Comparison of ENCODE assay signal across 22 cellular contexts in the genomic region with DNA sequence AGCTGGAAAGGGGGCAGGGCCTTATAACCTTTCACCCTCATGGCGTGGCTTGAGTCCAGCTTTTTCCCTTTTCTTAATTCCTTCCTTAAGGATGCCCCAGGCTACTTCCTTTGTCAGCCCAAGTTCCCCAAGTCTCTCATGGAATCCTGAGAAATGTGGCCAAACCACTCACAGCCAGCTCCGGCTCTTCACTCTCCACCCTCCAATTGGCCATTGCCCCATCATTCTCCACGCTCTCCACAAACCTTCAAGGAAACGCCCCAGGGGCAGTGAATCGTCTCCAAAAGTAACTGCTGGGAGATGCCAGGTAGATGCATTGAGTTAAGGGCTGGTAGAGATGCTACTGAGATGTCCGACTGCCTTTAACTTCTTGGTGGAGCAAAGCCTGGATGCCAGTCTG.
"Had no signal": no experiment of that assay in that cellular context is flagged by ENCODE, and none has a peak within 500 bp of the region (broad histone marks: within the 10 kb centered on the region; RNA-seq: fewer than 3 reads in every experiment).

No MANE protein-coding gene starts in this region.

- H3K27ac Mint-ChIP-seq: activated CD8-positive, alpha-beta T cell treated with anti-CD3 and anti-CD28 coated beads, Interleukin-2, amount 10 ng/mL, durations not matched to agents 7 days and 5 days; activated naive CD4-positive, alpha-beta T cell treated with anti-CD3 and anti-CD28 coated beads, Interleukin-2, amount 50 U/mL, for 72 hours; activated T-helper 1 cell treated with anti-CD3 and anti-CD28 coated beads, Interleukin-12 subunit alpha, Interleukin-12 subunit beta, Interleukin-2, Interleukin-4 antibody, amounts not matched to agents 30 ng/mL and 10 ng/mL and 1 ng/mL, durations not matched to agents 14 hours and 24 hours and 36 hours; naive thymus-derived CD4-positive, alpha-beta T cell; stimulated activated memory B cell treated with anti-CD40 and anti-IgM and Interleukin-4, amounts not matched to agents 10 μg/mL and 1 μg/mL and 100 μg/mL, for 72 hours; type B pancreatic cell had no signal

- H3K4me3 Mint-ChIP-seq: activated CD8-positive, alpha-beta T cell treated with anti-CD3 and anti-CD28 coated beads, Interleukin-2, amount 10 ng/mL, durations not matched to agents 7 days and 5 days; activated T-helper 1 cell treated with anti-CD3 and anti-CD28 coated beads, Interleukin-12 subunit alpha, Interleukin-12 subunit beta, Interleukin-2, Interleukin-4 antibody, amounts not matched to agents 30 ng/mL and 10 ng/mL and 1 ng/mL, durations not matched to agents 14 hours and 24 hours and 36 hours; central memory CD8-positive, alpha-beta T cell; naive thymus-derived CD4-positive, alpha-beta T cell; neural crest cell; stimulated activated memory B cell treated with anti-CD40 and anti-IgM and Interleukin-4, amounts not matched to agents 10 μg/mL and 1 μg/mL and 100 μg/mL, for 72 hours; type B pancreatic cell had no signal

- H3K27ac ChIP-seq: brain microvascular endothelial cell, coronary artery, epithelial cell of prostate, left lung, stomach had no signal

- H3K4me1 Mint-ChIP-seq: central memory CD8-positive, alpha-beta T cell; naive thymus-derived CD4-positive, alpha-beta T cell; stimulated activated memory B cell treated with anti-CD40 and anti-IgM and Interleukin-4, amounts not matched to agents 10 μg/mL and 1 μg/mL and 100 μg/mL, for 72 hours had no signal

- H3K4me3 ChIP-seq: ascending aorta, coronary artery, left lung, lung, smooth muscle cell, stomach had no signal

- H3K9me3 Mint-ChIP-seq: activated naive CD4-positive, alpha-beta T cell treated with anti-CD3 and anti-CD28 coated beads, Interleukin-2, amount 50 U/mL, for 72 hours; activated T-helper 1 cell treated with anti-CD3 and anti-CD28 coated beads, Interleukin-12 subunit alpha, Interleukin-12 subunit beta, Interleukin-2, Interleukin-4 antibody, amounts not matched to agents 30 ng/mL and 10 ng/mL and 1 ng/mL, durations not matched to agents 14 hours and 24 hours and 36 hours; central memory CD8-positive, alpha-beta T cell; neural crest cell; stimulated activated memory B cell treated with anti-CD40 and anti-IgM and Interleukin-4, amounts not matched to agents 10 μg/mL and 1 μg/mL and 100 μg/mL, for 72 hours; type B pancreatic cell had no signal

- H3K4me2 ChIP-seq: smooth muscle cell had no signal

- ATAC-seq: activated CD8-positive, alpha-beta T cell treated with anti-CD3 and anti-CD28 coated beads, Interleukin-2, amount 10 ng/mL, durations not matched to agents 7 days and 5 days; activated naive CD4-positive, alpha-beta T cell treated with anti-CD3 and anti-CD28 coated beads, Interleukin-2, amount 50 U/mL, for 72 hours; naive thymus-derived CD4-positive, alpha-beta T cell; sciatic nerve; stimulated activated memory B cell treated with anti-CD40 and anti-IgM and Interleukin-4, amounts not matched to agents 10 μg/mL and 1 μg/mL and 100 μg/mL, for 72 hours had no signal

- H3K27me3 ChIP-seq: ascending aorta, brain microvascular endothelial cell, left lung, stomach had no signal

- H3K36me3 Mint-ChIP-seq: activated naive CD4-positive, alpha-beta T cell treated with anti-CD3 and anti-CD28 coated beads, Interleukin-2, amount 50 U/mL, for 72 hours; naive thymus-derived CD4-positive, alpha-beta T cell; stimulated activated memory B cell treated with anti-CD40 and anti-IgM and Interleukin-4, amounts not matched to agents 10 μg/mL and 1 μg/mL and 100 μg/mL, for 72 hours had no signal

- DNase-seq: activated CD4-positive, alpha-beta T cell treated with anti-CD3 and anti-CD28 coated beads for 1 hour; activated CD4-positive, alpha-beta T cell treated with anti-CD3 and anti-CD28 coated beads, Interleukin-2, amount 50 U/mL, for 1 hour; activated CD8-positive, alpha-beta T cell treated with anti-CD3 and anti-CD28 coated beads, Interleukin-2, amount 10 ng/mL, durations not matched to agents 7 days and 5 days; brain microvascular endothelial cell; left lung; naive thymus-derived CD4-positive, alpha-beta T cell; occipital lobe; stimulated activated CD4-positive, alpha-beta T cell treated with anti-CD3 and anti-CD28 coated beads, Interleukin-15, amount 100 ng/mL, for 24 hours; stomach; T-helper 9 cell had no signal

- H3K9me3 ChIP-seq: ascending aorta, left lung, stomach had no signal
